12 cellular contexts compared by ENCODE assay signal in genomic region chr4:133146192-133146573, GRCh38. TPM values are rescaled to one million over a fixed set of nuclear protein-coding genes. Genes with fewer than 3 reads are reported as not detected.
DNase-seq lines count a peak whose midpoint lies in the region; ATAC-seq and TF ChIP-seq lines count a peak whose summit lies in the region.
"Had no signal": no experiment of that assay in that cellular context is flagged by ENCODE, and none has a peak within 500 bp of the region (broad histone marks: within the 10 kb centered on the region; RNA-seq: fewer than 3 reads in every experiment).

No MANE protein-coding gene starts in this region.

- WGBS in mammary epithelial cell (ENCODE audit: low coverage, missing lambda C conversion rate), result 10% methylated on average over 6 of the region's 6 CpGs

- peak overlapping the region; percentile 77 for H3K4me3 Mint-ChIP-seq in MCF 10A (ENCODE audit: unreplicated experiment)

- no peak for ATAC-seq in GM19023 (IDR thresholded peaks at IDR 0.05; ENCODE audit: unreplicated experiment)

- DNase-seq in MCF 10A (ENCODE audit: unreplicated experiment) (no peak), mammary epithelial cell (no peak), astrocyte of the cerebellum (ENCODE audit: low read depth) (no peak), tibial artery (no peak), NCI-H446 treated with DMSO at 0.1 percent for 48 hours (lab: John Stamatoyannopoulos, UW) (no peak), globus pallidus (ENCODE audit: low spot score) (no peak)
- DNase-seq: cortex of kidney, kidney glomerular epithelial cell, NCI-H187 treated with DMSO at 0.1 percent for 48 hours had no signal

- H3K4me1 Mint-ChIP-seq in MCF 10A (ENCODE audit: insufficient read depth, unreplicated experiment), result peaks cover 10% of the 10 kb centered on the region

- H3K9me3 Mint-ChIP-seq in MCF 10A (ENCODE audit: unreplicated experiment), result peaks cover 5% of the 10 kb centered on the region

- TF ChIP-seq CTCF in MCF 10A (IDR thresholded peaks at IDR 0.05; ENCODE audit: unreplicated experiment) (no peak), mammary epithelial cell (conservative IDR thresholded peaks at IDR 0.05 in 1 of 2, IDR thresholded peaks at IDR 0.05 in 1 of 2; ENCODE audit: extremely low read depth in 1 of 2, insufficient read depth in 1 of 2, low read depth in 1 of 2, low read length in 2 of 2) (no peak), astrocyte of the cerebellum (IDR thresholded peaks at IDR 0.05; ENCODE audit: low read depth, low read length, missing control alignments) (no peak), tibial artery (IDR thresholded peaks at IDR 0.05) (no peak)

- no peaks in the 10 kb centered on the region for H3K79me2 ChIP-seq in mammary epithelial cell (ENCODE audit: insufficient read depth, low read length)

- no peak overlapping the region for H3K4me2 ChIP-seq in mammary epithelial cell (ENCODE audit: insufficient read depth, low read depth, low read length)

- no peak overlapping the region for H2AFZ ChIP-seq in mammary epithelial cell (ENCODE audit: low read depth, low read length)

- H3K36me3 ChIP-seq in mammary epithelial cell (ENCODE audit: insufficient read depth, low read length), result no peaks in the 10 kb centered on the region
- no peaks in the 10 kb centered on the region for H3K36me3 ChIP-seq in tibial artery
- H3K36me3 ChIP-seq: SJSA1 had no signal

- H3K4me3 ChIP-seq in mammary epithelial cell (replicated peaks in 1 of 3; ENCODE audit: insufficient read depth in 1 of 3, low read depth in 2 of 3, low read length in 3 of 3), result no peak overlapping the region
- H3K4me3 ChIP-seq in astrocyte of the cerebellum (ENCODE audit: low read depth, low read length), result peak overlapping the region; percentile 59
- H3K4me3 ChIP-seq in tibial artery, result peak overlapping the region; percentile 63 to 72
- H3K4me3 ChIP-seq: SJSA1 had no signal

- no peaks in the 10 kb centered on the region for H4K20me1 ChIP-seq in mammary epithelial cell (ENCODE audit: insufficient read depth, low read length)

- intact Hi-C loops in MCF 10A (cut with micrococcal nuclease) (loop anchor here (1.0 to 5.0 kb wide), 4 partner anchors 337 to 1789 kb away; no protein-coding TSS in a partner anchor), mammary epithelial cell (cut with micrococcal nuclease) (loop anchor here (2.0 to 10.0 kb wide), 3 partner anchors 169 to 689 kb away; no protein-coding TSS in a partner anchor), tibial artery (cut with DNase I; ENCODE audit: low total_unique reads) (no loop called here)

- POLR2A ChIA-PET in MCF 10A (lab: Yijun Ruan, JAX), result interaction anchor here (0.6 to 0.8 kb wide), 2 partner anchors 1760 to 1793 kb away, joined by 3 read pairs; no protein-coding TSS in a partner anchor

- dilution Hi-C loops in mammary epithelial cell (cut with HindIII; ENCODE audit: low sequenced_read_pairs), result no loop called here

- no peak overlapping the region for H3K9ac ChIP-seq in mammary epithelial cell (ENCODE audit: insufficient read depth, low read length)

- H3K36me3 Mint-ChIP-seq in MCF 10A (ENCODE audit: insufficient read depth, unreplicated experiment), result no peaks in the 10 kb centered on the region

- H3K9me3 ChIP-seq in mammary epithelial cell (replicated peaks; ENCODE audit: insufficient read depth, low read length) (no peaks in the 10 kb centered on the region), tibial artery (no peaks in the 10 kb centered on the region)
- H3K9me3 ChIP-seq: SJSA1 had no signal

- H3K4me1 ChIP-seq in mammary epithelial cell (ENCODE audit: insufficient read depth, low read length) (peaks cover 19% of the 10 kb centered on the region), tibial artery (peaks cover 0 to 42% (median 18%) of the 10 kb centered on the region in 4 donors)
- H3K4me1 ChIP-seq: SJSA1 had no signal

- H3K27ac ChIP-seq in mammary epithelial cell (ENCODE audit: insufficient read depth, low read depth, low read length), result no peak overlapping the region
- H3K27ac ChIP-seq in layer of hippocampus (ENCODE audit: low read depth, low read length), result peak overlapping the region; percentile 74
- H3K27ac ChIP-seq in tibial artery, result peak overlapping the region; percentile 31 to 41
- H3K27ac ChIP-seq: SJSA1 had no signal

- H3K27me3 ChIP-seq in mammary epithelial cell (ENCODE audit: insufficient read depth, low read length) (peaks cover 51% of the 10 kb centered on the region), layer of hippocampus (ENCODE audit: control insufficient read depth, insufficient read depth, low read length) (no peaks in the 10 kb centered on the region), tibial artery (no peaks in the 10 kb centered on the region)

- in situ Hi-C loops in mammary epithelial cell (cut with MboI; ENCODE audit: low sequenced_read_pairs in 2 of 2) (no loop called here), astrocyte of the cerebellum (cut with HindIII; ENCODE audit: low sequenced_read_pairs) (no loop called here)

- no TSS peak for BruUV-seq in MCF 10A (replicated peaks; lab: Mats Ljungman, UMichigan)
- BruUV-seq in mammary epithelial cell (replicated peaks; lab: Mats Ljungman, UMichigan), result no TSS peak

- H3K27ac Mint-ChIP-seq in MCF 10A (ENCODE audit: low read depth, unreplicated experiment), result no peak overlapping the region

- CTCF ChIA-PET in MCF 10A (lab: Yijun Ruan, JAX), result interaction anchor here (0.7 to 2.0 kb wide), 27 partner anchors 9 to 1859 kb away, joined by 3 to 17 read pairs (median 4); no protein-coding TSS in a partner anchor
- CTCF ChIA-PET in mammary epithelial cell (lab: Charles Lee; ENCODE audit: low non-redundant PET), result interaction anchor here (0.6 to 0.7 kb wide), 2 partner anchors 855 to 1203 kb away, joined by 3 to 5 read pairs; no protein-coding TSS in a partner anchor

- H3K27me3 Mint-ChIP-seq in MCF 10A (ENCODE audit: insufficient read depth, unreplicated experiment), result peaks cover 30% of the 10 kb centered on the region

RNA-seq across cellular contexts. Expression of gene PCDH10, which starts 2.9 kb away (rescaled TPM):
- not detected in 2 replicates for total RNA-seq in MCF 10A (2022)
- total RNA-seq in mammary epithelial cell, result not detected
- polyA plus RNA-seq in mammary epithelial cell, result not detected
- not detected for polyA minus RNA-seq in mammary epithelial cell
- total RNA-seq: SJSA1 had no signal

Comparison
In these comparisons a context has a peak if more than half of its experiments do, and no peak if none do; other contexts are left out.
1. H3K4me3 ChIP-seq: peak in astrocyte of the cerebellum (single experiment) and tibial artery (2 of 2); none in mammary epithelial cell (0 of 3).